Comparison of ENCODE assay signal across 9 cellular contexts in genomic region chr20:21395666-21396044, GRCh38. TPM values are rescaled to one million over a fixed set of nuclear protein-coding genes. Genes with fewer than 3 reads are reported as not detected.
DNase-seq lines count a peak whose midpoint lies in the region; ATAC-seq and TF ChIP-seq lines count a peak whose summit lies in the region.
"Had no signal": no experiment of that assay in that cellular context is flagged by ENCODE, and none has a peak within 500 bp of the region (broad histone marks: within the 10 kb centered on the region; RNA-seq: fewer than 3 reads in every experiment).

No MANE protein-coding gene starts in this region.

- intact Hi-C loops in activated B cell treated with CpG ODN at 0.5 μM for 24 hours (cut with micrococcal nuclease) = loop anchor here (2.0 kb wide), 1 partner anchor 295 kb away; no protein-coding TSS in a partner anchor
- intact Hi-C loops in spleen (cut with DNase I; ENCODE audit: low total_unique reads) = no loop called here

- TF ChIP-seq CTCF in activated B cell treated with CpG ODN at 0.5 μM for 24 hours (IDR thresholded peaks at IDR 0.05) = no peak
- TF ChIP-seq CTCF in spleen (IDR thresholded peaks at IDR 0.05 in 8 of 11, conservative IDR thresholded peaks at IDR 0.05 in 3 of 11) = no peak

- peaks cover 0 to 48% (median 25%) of the 10 kb centered on the region in 6 donors for H3K4me1 ChIP-seq in spleen

- H3K4me3 Mint-ChIP-seq in activated B cell treated with CpG ODN at 0.5 μM for 24 hours = peak overlapping the region; percentile 61

- H3K27ac Mint-ChIP-seq in activated B cell treated with CpG ODN at 0.5 μM for 24 hours = no peak overlapping the region

- peaks cover 62% of the 10 kb centered on the region for H3K27me3 Mint-ChIP-seq in activated B cell treated with CpG ODN at 0.5 μM for 24 hours

- peaks cover 4% of the 10 kb centered on the region for H3K36me3 Mint-ChIP-seq in activated B cell treated with CpG ODN at 0.5 μM for 24 hours (ENCODE audit: low read depth)

- DNase-seq in activated B cell treated with CpG ODN at 0.5 μM for 24 hours (no peak), spleen (no peak), DMS79 (lab: John Stamatoyannopoulos, UW) (no peak), DMS114 treated with DMSO at 0.1 percent for 48 hours (lab: John Stamatoyannopoulos, UW; ENCODE audit: unreplicated experiment) (no peak)
- DNase-seq in central memory CD4-positive, alpha-beta T cell = peak; percentile 63

- H3K9me3 ChIP-seq in spleen = no peaks in the 10 kb centered on the region

- peaks cover 0 to 6% (median 2%) of the 10 kb centered on the region in 6 donors for H3K36me3 ChIP-seq in spleen

- CTCF ChIA-PET in activated B cell treated with CpG ODN at 0.5 μM for 24 hours (lab: Charles Lee) = interaction anchor here (1.3 kb wide), 1 partner anchor 109 kb away, joined by 4 read pairs; no protein-coding TSS in a partner anchor

- ATAC-seq in GM19351 (IDR thresholded peaks at IDR 0.05; ENCODE audit: unreplicated experiment) = peak; percentile 49
- ATAC-seq in activated B cell treated with CpG ODN at 0.5 μM for 24 hours (ENCODE audit: low read depth) = peak; percentile 7
- no peak for ATAC-seq in GM21619 (IDR thresholded peaks at IDR 0.05; ENCODE audit: unreplicated experiment)
- no peak for ATAC-seq in GM21367 (IDR thresholded peaks at IDR 0.05; ENCODE audit: unreplicated experiment)

- WGBS in spleen, 5 donors = 3 to 8% (median 6%) methylated on average over 19 to 34 of the region's 34 CpGs

- H3K4me3 ChIP-seq in spleen = peak overlapping the region in 5 of 8 donors; percentile 17 to 55 (median 27)

- POLR2A ChIA-PET in activated B cell treated with CpG ODN at 0.5 μM for 24 hours (lab: Charles Lee) = no interaction called here

- H3K27me3 ChIP-seq in spleen (replicated peaks in 1 of 7) = peaks cover 7 to 100% (median 95%) of the 10 kb centered on the region in 7 donors

- peaks cover 16% of the 10 kb centered on the region for H3K4me1 Mint-ChIP-seq in activated B cell treated with CpG ODN at 0.5 μM for 24 hours

- TF ChIP-seq POLR2A in spleen (IDR thresholded peaks at IDR 0.05) = no peak

- H3K27ac ChIP-seq in spleen = no peak overlapping the region

- H3K9me3 Mint-ChIP-seq in activated B cell treated with CpG ODN at 0.5 μM for 24 hours = no peaks in the 10 kb centered on the region

RNA-seq across cellular contexts. Expression of gene NKX2-4, which starts 1.7 kb away (rescaled TPM):
- not detected in 2 replicates for total RNA-seq in activated B cell treated with CpG ODN at 0.5 μM for 24 hours
- total RNA-seq in spleen = not detected
- not detected for polyA plus RNA-seq in spleen
- total RNA-seq: MCF 10A had no signal

Comparison
In these comparisons a context has a peak if more than half of its experiments do, and no peak if none do; other contexts are left out.
1. ATAC-seq: peak in GM19351 (single experiment) and activated B cell treated with CpG ODN at 0.5 μM for 24 hours (single experiment); none in GM21619 (single experiment) and GM21367 (single experiment).